Comparison of ENCODE assay signal across 8 cellular contexts in the genomic region with DNA sequence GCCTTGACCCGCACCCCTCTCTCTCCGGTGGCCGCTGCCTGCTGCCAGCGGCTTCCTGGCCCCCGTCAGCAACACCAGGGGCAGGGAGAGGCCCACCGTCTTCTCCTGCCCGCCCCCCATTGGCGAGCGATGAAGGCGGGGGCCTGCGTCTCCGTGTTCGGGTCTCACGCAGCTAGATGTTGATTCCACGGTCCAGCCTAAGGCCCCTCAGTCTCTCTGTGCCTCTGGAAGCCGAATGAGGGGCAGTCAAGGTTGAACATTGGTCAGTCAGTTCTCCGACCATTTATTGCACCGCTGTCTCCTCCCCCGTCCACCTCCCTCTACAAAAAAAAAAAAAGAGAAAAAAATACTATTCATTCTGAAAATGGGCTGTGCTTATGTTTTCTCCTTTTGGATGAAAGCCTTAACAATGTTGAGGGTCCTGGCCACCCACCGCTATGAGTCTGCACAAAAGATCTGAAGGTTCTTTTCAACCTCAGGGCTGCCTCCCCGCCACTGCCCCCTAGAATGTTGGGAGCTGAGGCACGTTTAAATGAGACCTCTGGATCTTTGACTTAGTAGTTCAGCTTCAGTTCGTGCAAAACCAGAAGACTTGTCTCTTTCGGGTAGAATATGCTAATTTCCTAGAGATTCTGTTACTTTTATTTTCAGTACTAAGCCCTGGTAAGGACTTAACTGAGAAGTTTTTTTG. TPM values are rescaled to one million over a fixed set of nuclear protein-coding genes. Genes with fewer than 3 reads are reported as not detected.
DNase-seq lines count a peak whose midpoint lies in the region; ATAC-seq and TF ChIP-seq lines count a peak whose summit lies in the region.

No MANE protein-coding gene starts in this region.

- intact Hi-C loops in MCF 10A (cut with micrococcal nuclease), result loop anchor here (5.0 kb wide), 1 partner anchor 131 kb away; no protein-coding TSS in a partner anchor

- H3K36me3 Mint-ChIP-seq in MCF 10A (ENCODE audit: insufficient read depth, unreplicated experiment), result peaks cover 22% of the 10 kb centered on the region
- H3K36me3 Mint-ChIP-seq in stimulated activated effector memory CD8-positive, alpha-beta T cell treated with anti-CD3 and anti-CD28 coated beads, Interleukin-12 subunit alpha, Interleukin-12 subunit beta, amount 100 ng/mL, for 72 hours, result peaks cover 61% of the 10 kb centered on the region

- BruUV-seq in MCF 10A (replicated peaks; lab: Mats Ljungman, UMichigan), result no TSS peak

- peaks cover 11% of the 10 kb centered on the region for H3K4me1 Mint-ChIP-seq in MCF 10A (ENCODE audit: insufficient read depth, unreplicated experiment)
- peaks cover 51% of the 10 kb centered on the region for H3K4me1 Mint-ChIP-seq in stimulated activated effector memory CD8-positive, alpha-beta T cell treated with anti-CD3 and anti-CD28 coated beads, Interleukin-12 subunit alpha, Interleukin-12 subunit beta, amount 100 ng/mL, for 72 hours

- TF ChIP-seq CTCF in MCF 10A (IDR thresholded peaks at IDR 0.05; ENCODE audit: unreplicated experiment), result no peak

- in situ Hi-C loops in SK-MEL-5 (cut with HindIII; ENCODE audit: low pct_unique_long_range_greater_than_20kb, low sequenced_read_pairs), result no loop called here

- POLR2A ChIA-PET in MCF 10A (lab: Yijun Ruan, JAX), result interaction anchor here (0.6 to 4.5 kb wide), 22 partner anchors 11 to 363 kb away, joined by 3 to 54 read pairs (median 6); partner anchors contain the start of genes CHRNA5, HYKK, PSMA4 and SKIC8

- ATAC-seq in HG02973 (IDR thresholded peaks at IDR 0.05; ENCODE audit: unreplicated experiment), result peak; percentile 1
- no peak for ATAC-seq in stimulated activated effector memory CD8-positive, alpha-beta T cell treated with anti-CD3 and anti-CD28 coated beads, Interleukin-12 subunit alpha, Interleukin-12 subunit beta, amount 100 ng/mL, for 72 hours

- no peaks in the 10 kb centered on the region for H3K27me3 Mint-ChIP-seq in MCF 10A (ENCODE audit: insufficient read depth, unreplicated experiment)

- H3K9me3 Mint-ChIP-seq in MCF 10A (ENCODE audit: unreplicated experiment), result no peaks in the 10 kb centered on the region
- no peaks in the 10 kb centered on the region for H3K9me3 Mint-ChIP-seq in stimulated activated effector memory CD8-positive, alpha-beta T cell treated with anti-CD3 and anti-CD28 coated beads, Interleukin-12 subunit alpha, Interleukin-12 subunit beta, amount 100 ng/mL, for 72 hours

- CTCF ChIA-PET in MCF 10A (lab: Yijun Ruan, JAX), result interaction anchor here (0.6 to 2.0 kb wide), 7 partner anchors 8 to 435 kb away, joined by 3 to 9 read pairs (median 4); no protein-coding TSS in a partner anchor

- peak overlapping the region; percentile 78 for H3K4me3 Mint-ChIP-seq in MCF 10A (ENCODE audit: unreplicated experiment)
- peak overlapping the region; percentile 80 for H3K4me3 Mint-ChIP-seq in stimulated activated effector memory CD8-positive, alpha-beta T cell treated with anti-CD3 and anti-CD28 coated beads, Interleukin-12 subunit alpha, Interleukin-12 subunit beta, amount 100 ng/mL, for 72 hours

- DNase-seq in DMS53 (lab: John Stamatoyannopoulos, UW) (peak; percentile 26), DMS53 treated with DMSO at 0.1 percent for 48 hours (lab: John Stamatoyannopoulos, UW; ENCODE audit: unreplicated experiment) (no peak), SK-MEL-5 (ENCODE audit: low read depth, low spot score) (peak; percentile 45), MCF 10A (ENCODE audit: unreplicated experiment) (peak; percentile 28), left kidney (ENCODE audit: low read depth, low spot score) (peak; percentile 71), OCI-M2 (lab: John Stamatoyannopoulos, UW; ENCODE audit: unreplicated experiment) (no peak)
- DNase-seq in stimulated activated effector memory CD8-positive, alpha-beta T cell treated with anti-CD3 and anti-CD28 coated beads, Interleukin-12 subunit alpha, Interleukin-12 subunit beta, amount 100 ng/mL, for 72 hours (ENCODE audit: low spot score in 2 of 2), result peak; percentile 10 to 79

- H3K27ac Mint-ChIP-seq in MCF 10A (ENCODE audit: low read depth, unreplicated experiment), result peak overlapping the region; percentile 75
- H3K27ac Mint-ChIP-seq in stimulated activated effector memory CD8-positive, alpha-beta T cell treated with anti-CD3 and anti-CD28 coated beads, Interleukin-12 subunit alpha, Interleukin-12 subunit beta, amount 100 ng/mL, for 72 hours, result peak overlapping the region; percentile 96

RNA-seq across cellular contexts. Expression of gene IREB2, which starts 0.7 kb away (rescaled TPM):
- total RNA-seq in SK-MEL-5 (2014; rRNA removed; shearing (Covaris generic)), result 21.8 and 30.4 TPM in 2 replicates
- 25.7 and 45.0 TPM in 2 replicates for polyA plus RNA-seq in SK-MEL-5 (2015; cell fraction: cytosol; rRNA removed)
- polyA plus RNA-seq in SK-MEL-5 (2015; cell fraction: nucleus; rRNA removed), result 26.3 and 32.6 TPM in 2 replicates
- 43.4 and 50.1 TPM in 2 replicates for total RNA-seq in MCF 10A (2022)

Comparison
In these comparisons a context has a peak if more than half of its experiments do, and no peak if none do; other contexts are left out.
1. DNase-seq: peak in DMS53 (single experiment), SK-MEL-5 (single experiment), MCF 10A (single experiment), left kidney (single experiment) and stimulated activated effector memory CD8-positive, alpha-beta T cell treated with anti-CD3 and anti-CD28 coated beads, Interleukin-12 subunit alpha, Interleukin-12 subunit beta, amount 100 ng/mL, for 72 hours (2 of 2); none in DMS53 treated with DMSO at 0.1 percent for 48 hours (single experiment) and OCI-M2 (single experiment).